In the genomic region with DNA sequence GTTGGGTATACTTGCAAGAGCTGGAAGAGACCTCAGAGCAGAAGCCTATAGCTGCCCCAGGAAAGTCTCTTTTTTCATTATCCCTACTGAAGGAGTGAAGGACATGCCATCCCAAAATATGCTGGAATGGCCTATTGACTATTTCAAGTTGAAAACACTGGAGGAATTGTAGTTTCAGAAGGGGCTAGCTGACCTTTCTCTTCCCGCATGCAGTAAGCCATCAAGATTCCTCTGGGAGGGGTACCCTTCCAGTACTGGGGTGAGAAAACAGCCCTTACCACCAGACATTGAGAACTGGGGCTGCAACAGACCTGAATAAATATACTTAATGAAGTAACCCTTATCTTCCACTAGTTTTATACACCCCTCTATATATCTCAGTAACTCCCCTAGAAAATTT, we compare ENCODE assay signal across 26 cellular contexts.
"Had no signal": no experiment of that assay in that cellular context is flagged by ENCODE, and none has a peak within 500 bp of the region (broad histone marks: within the 10 kb centered on the region; RNA-seq: fewer than 3 reads in every experiment).

No MANE protein-coding gene starts in this region.

- H3K36me3 ChIP-seq: ascending aorta, breast epithelium, cardiac muscle cell, colonic mucosa, heart left ventricle had no signal

- H3K27me3 ChIP-seq: ascending aorta, breast epithelium, cardiac muscle cell, colonic mucosa, esophagus squamous epithelium, heart left ventricle had no signal

- H3K27ac ChIP-seq: ascending aorta, breast epithelium, cardiac muscle cell, colonic mucosa, epithelial cell of prostate, esophagus squamous epithelium, heart left ventricle had no signal

- H3K9me3 ChIP-seq: ascending aorta, breast epithelium, colonic mucosa, esophagus squamous epithelium, heart left ventricle had no signal

- DNase-seq: activated CD4-positive, alpha-beta memory T cell treated with anti-CD3 and anti-CD28 coated beads, Interleukin-2, amount 10 ng/mL, durations not matched to agents 7 days and 5 days; activated CD4-positive, alpha-beta T cell treated with anti-CD3 and anti-CD28 coated beads for 1 hour; activated CD4-positive, alpha-beta T cell treated with anti-CD3 and anti-CD28 coated beads for 4 hours; activated CD4-positive, alpha-beta T cell treated with anti-CD3 and anti-CD28 coated beads, Interleukin-2, amount 10 ng/mL, durations not matched to agents 7 days and 5 days; activated CD4-positive, alpha-beta T cell treated with anti-CD3 and anti-CD28 coated beads, Interleukin-2, amount 50 U/mL, for 4 hours; activated CD8-positive, alpha-beta memory T cell treated with anti-CD3 and anti-CD28 coated beads, Interleukin-2, amount 50 U/mL, for 48 hours; activated gamma-delta T cell; activated naive CD4-positive, alpha-beta T cell; activated naive CD4-positive, alpha-beta T cell treated with anti-CD3 and anti-CD28 coated beads, Interleukin-2, amount 10 ng/mL, durations not matched to agents 7 days and 5 days; activated naive CD8-positive, alpha-beta T cell treated with anti-CD3 and anti-CD28 coated beads, Interleukin-2, amount 10 ng/mL, durations not matched to agents 7 days and 5 days; activated T-cell treated with anti-CD3 and anti-CD28 coated beads for 4 hours; activated T-cell treated with anti-CD3 and anti-CD28 coated beads, Interleukin-2, amount 50 U/mL, for 24 hours; activated T-cell treated with anti-CD3 and anti-CD28 coated beads, Interleukin-2, amount 50 U/mL, for 72 hours; central memory CD4-positive, alpha-beta T cell; cerebellar nuclear complex; colonic mucosa; effector CD8-positive, alpha-beta T cell; esophagus squamous epithelium; glutamatergic neuron; heart left ventricle; hypothalamus; T-helper 9 cell had no signal

- H3K4me3 ChIP-seq: ascending aorta, breast epithelium, cardiac muscle cell, colonic mucosa, esophagus squamous epithelium, heart left ventricle had no signal

- H3K4me1 ChIP-seq: ascending aorta, breast epithelium, colonic mucosa, esophagus squamous epithelium had no signal
